ENCODE assay signal across 8 cellular contexts in genomic region chr11:133134561-133135173, GRCh38.
A peak's percentile ranks its signal among the peaks of the same experiment; 100 is the strongest.
DNase-seq lines count a peak whose midpoint lies in the region; TF ChIP-seq lines count a peak whose summit lies in the region.

No MANE protein-coding gene starts in this region.

- H3K36me3 ChIP-seq in A673 (ENCODE audit: insufficient read depth, low read length, poor library complexity, severe bottlenecking) (no peaks in the 10 kb centered on the region), MG63 (no peaks in the 10 kb centered on the region), liver (ENCODE audit: control insufficient read depth in 4 of 4, insufficient read depth in 3 of 4, low read depth in 1 of 4, low read length in 3 of 4) (no peaks in the 10 kb centered on the region), stomach (no peaks in the 10 kb centered on the region)

- no peaks in the 10 kb centered on the region for H3K36me3 Mint-ChIP-seq in chondrocyte (ENCODE audit: low read depth)

- no peak overlapping the region for H3K27ac Mint-ChIP-seq in chondrocyte (ENCODE audit: unreplicated experiment)

- H3K27ac ChIP-seq in A673 (ENCODE audit: low read depth, low read length, poor library complexity, severe bottlenecking) (no peak overlapping the region), liver (ENCODE audit: low read depth in 1 of 2, low read length in 2 of 2) (no peak overlapping the region), stomach (no peak overlapping the region)

- intact Hi-C loops in A673 (cut with micrococcal nuclease; ENCODE audit: unreplicated experiment): loop anchor here (1.0 to 5.0 kb wide), 2 partner anchors 688 to 701 kb away; no protein-coding TSS in a partner anchor
- intact Hi-C loops in stomach (cut with DNase I; ENCODE audit: low total_unique reads): no loop called here

- TF ChIP-seq EP300 in stomach (IDR thresholded peaks at IDR 0.05): no peak

- CTCF ChIA-PET in A673 (lab: Charles Lee): interaction anchor here (1.0 kb wide), 2 partner anchors 687 to 701 kb away, joined by 5 to 13 read pairs; no protein-coding TSS in a partner anchor
- CTCF ChIA-PET in HEK293T (lab: Yijun Ruan, JAX): interaction anchor here (0.6 to 3.2 kb wide), 8 partner anchors 10 to 700 kb away, joined by 3 to 14 read pairs (median 4); no protein-coding TSS in a partner anchor

- WGBS in liver: 13% methylated on average over 10 of the region's 10 CpGs
- WGBS in stomach, 5 donors: 12 to 19% (median 13%) methylated on average over 7 to 10 of the region's 10 CpGs

- TF ChIP-seq CTCF in A673 (conservative IDR thresholded peaks at IDR 0.05; ENCODE audit: low read depth, low read length): peak; percentile 87
- peak; percentile 26 for TF ChIP-seq CTCF in GM12801 (IDR thresholded peaks at IDR 0.05; ENCODE audit: extremely low read depth, insufficient read length)
- TF ChIP-seq CTCF in chondrocyte (IDR thresholded peaks at IDR 0.05): peak; percentile 89
- TF ChIP-seq CTCF in liver (IDR thresholded peaks at IDR 0.05; ENCODE audit: low read depth, low read length, missing input control): peak; percentile 80
- peak in 5 of 7 experiments; percentile 76 to 90 (median 82) for TF ChIP-seq CTCF in stomach (IDR thresholded peaks at IDR 0.05)

- H3K4me3 Mint-ChIP-seq in chondrocyte (ENCODE audit: unreplicated experiment): no peak overlapping the region

- BruUV-seq in A673 (replicated peaks; lab: Mats Ljungman, UMichigan): no TSS peak

- POLR2A ChIA-PET in A673 (lab: Charles Lee; ENCODE audit: low non-redundant PET): interaction anchor here (0.6 kb wide), 1 partner anchor 16 kb away, joined by 3 read pairs; no protein-coding TSS in a partner anchor
- POLR2A ChIA-PET in HEK293T (lab: Yijun Ruan, JAX): no interaction called here

- peaks cover 40% of the 10 kb centered on the region for H3K27me3 Mint-ChIP-seq in chondrocyte (ENCODE audit: low read depth)

- no peak overlapping the region for H3K9ac ChIP-seq in liver (ENCODE audit: low read depth in 1 of 2, low read length in 2 of 2)

- no peaks in the 10 kb centered on the region for H3K4me1 Mint-ChIP-seq in chondrocyte (ENCODE audit: low read depth)

- no peaks in the 10 kb centered on the region for H3K4me1 ChIP-seq in A673 (ENCODE audit: insufficient read depth, low read length, poor library complexity, severe bottlenecking)
- peaks cover 0 to 2% (median 0%) of the 10 kb centered on the region in 4 donors for H3K4me1 ChIP-seq in liver (ENCODE audit: control insufficient read depth in 4 of 4, insufficient read depth in 4 of 4, low read length in 3 of 4)
- H3K4me1 ChIP-seq in stomach: peaks cover 0 to 8% (median 4%) of the 10 kb centered on the region in 4 donors

- TF ChIP-seq POLR2A in stomach (IDR thresholded peaks at IDR 0.05): no peak

- H3K4me3 ChIP-seq in A673 (ENCODE audit: low read depth, low read length, poor library complexity, severe bottlenecking) (no peak overlapping the region), MG63 (no peak overlapping the region), liver (ENCODE audit: low read depth in 1 of 3, low read length in 3 of 3) (no peak overlapping the region), stomach (no peak overlapping the region)

- TF ChIP-seq RAD21 in liver (IDR thresholded peaks at IDR 0.05): peak; percentile 77 to 86

- no peaks in the 10 kb centered on the region for H3K9me3 ChIP-seq in A673 (ENCODE audit: low read depth, low read length, poor library complexity, severe bottlenecking)
- H3K9me3 ChIP-seq in MG63: no peaks in the 10 kb centered on the region
- H3K9me3 ChIP-seq in liver (ENCODE audit: control insufficient read depth in 4 of 4, low read length in 3 of 4): no peaks in the 10 kb centered on the region
- H3K9me3 ChIP-seq in stomach: no peaks in the 10 kb centered on the region

- peak; percentile 62 for DNase-seq in A673 (ENCODE audit: low spot score)
- DNase-seq in HEK293T (ENCODE audit: extremely low spot score): peak; percentile 67
- peak; percentile 33 for DNase-seq in MG63
- peak; percentile 67 for DNase-seq in SW480 (ENCODE audit: low spot score)
- DNase-seq in chondrocyte (ENCODE audit: low spot score): no peak
- peak; percentile 76 for DNase-seq in stomach

- peaks cover 1% of the 10 kb centered on the region for H3K27me3 ChIP-seq in A673 (replicated peaks; ENCODE audit: insufficient read depth, low read depth, low read length, poor library complexity)
- 0 out of 2 replicates have a peak, but pooled peaks cover 4% of the 10 kb centered on the region for H3K27me3 ChIP-seq in MG63
- H3K27me3 ChIP-seq in liver (ENCODE audit: control insufficient read depth in 4 of 4, insufficient read depth in 4 of 4, low read length in 3 of 4): peaks cover 0 to 2% (median 0%) of the 10 kb centered on the region in 4 donors
- peaks cover 0 to 6% (median 0%) of the 10 kb centered on the region in 3 donors for H3K27me3 ChIP-seq in stomach

- no peaks in the 10 kb centered on the region for H3K9me3 Mint-ChIP-seq in chondrocyte (ENCODE audit: low read depth)

TF ChIP-seq in HEK293T, 16 proteins besides CTCF, POLR2A, EP300 and RAD21:
- no peak for TF ChIP-seq ZNF384 (IDR thresholded peaks at IDR 0.05)
- TF ChIP-seq PKNOX1 (IDR thresholded peaks at IDR 0.05): no peak
- TF ChIP-seq NFRKB (IDR thresholded peaks at IDR 0.05): no peak
- TF ChIP-seq CTBP1 (IDR thresholded peaks at IDR 0.05; ENCODE audit: borderline replicate concordance): no peak
- no peak for TF ChIP-seq HDGF (IDR thresholded peaks at IDR 0.05; ENCODE audit: borderline replicate concordance)
- TF ChIP-seq SUZ12 (IDR thresholded peaks at IDR 0.05): no peak
- TF ChIP-seq FOXM1 (IDR thresholded peaks at IDR 0.05; ENCODE audit: borderline replicate concordance): no peak
- TF ChIP-seq ELF4 (IDR thresholded peaks at IDR 0.05): no peak
- TF ChIP-seq FOXK2 (IDR thresholded peaks at IDR 0.05): no peak
- no peak for TF ChIP-seq L3MBTL2 (conservative IDR thresholded peaks at IDR 0.05)
- TF ChIP-seq TARDBP (IDR thresholded peaks at IDR 0.05): no peak
- TF ChIP-seq SP1 (IDR thresholded peaks at IDR 0.05): no peak
- no peak for TF ChIP-seq LEF1 (IDR thresholded peaks at IDR 0.05; ENCODE audit: borderline replicate concordance)
- no peak for TF ChIP-seq ARNT (IDR thresholded peaks at IDR 0.05)
- no peak for TF ChIP-seq BHLHE40 (IDR thresholded peaks at IDR 0.05; ENCODE audit: borderline replicate concordance)
- TF ChIP-seq FOXA1 (IDR thresholded peaks at IDR 0.05): no peak

TF ChIP-seq in liver, 16 proteins besides CTCF, POLR2A, EP300 and RAD21:
- TF ChIP-seq FOXA1 (IDR thresholded peaks at IDR 0.05): no peak

Comparison
In these comparisons a context has a peak if more than half of its experiments do, and no peak if none do; other contexts are left out.
1. CTCF ChIP-seq: peak in every context shown above with its lines; median percentile 89 in chondrocyte; 87 in A673; 82 in stomach; 80 in liver; 26 in GM12801.